Comparison of ENCODE assay signal across 1 cellular context in the genomic region with DNA sequence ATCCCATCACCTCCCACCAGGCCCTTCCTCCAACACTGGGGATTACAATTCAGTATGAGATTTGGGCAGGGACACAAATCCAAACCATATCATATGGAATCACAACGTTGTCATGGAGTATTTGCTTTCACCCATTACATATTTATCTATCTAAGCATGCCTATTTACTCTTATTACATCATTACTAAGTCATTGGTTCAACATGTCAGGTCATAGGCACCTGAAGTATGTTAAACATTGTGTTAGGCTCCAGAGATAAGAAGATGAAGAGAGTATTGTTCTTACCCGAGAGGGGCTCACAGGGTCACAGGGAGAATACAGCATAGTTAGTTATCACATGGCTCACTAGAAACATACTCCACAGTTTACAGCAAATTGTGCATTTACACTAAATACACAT.
A peak's percentile ranks its signal among the peaks of the same experiment; 100 is the strongest.
TF ChIP-seq lines count a peak whose summit lies in the region.

No MANE protein-coding gene starts in this region.

TF ChIP-seq in HepG2, 621 proteins besides CTCF, POLR2A, EP300 and RAD21 (continued from another document and continues in another):
- TF ChIP-seq, protein P1, sequence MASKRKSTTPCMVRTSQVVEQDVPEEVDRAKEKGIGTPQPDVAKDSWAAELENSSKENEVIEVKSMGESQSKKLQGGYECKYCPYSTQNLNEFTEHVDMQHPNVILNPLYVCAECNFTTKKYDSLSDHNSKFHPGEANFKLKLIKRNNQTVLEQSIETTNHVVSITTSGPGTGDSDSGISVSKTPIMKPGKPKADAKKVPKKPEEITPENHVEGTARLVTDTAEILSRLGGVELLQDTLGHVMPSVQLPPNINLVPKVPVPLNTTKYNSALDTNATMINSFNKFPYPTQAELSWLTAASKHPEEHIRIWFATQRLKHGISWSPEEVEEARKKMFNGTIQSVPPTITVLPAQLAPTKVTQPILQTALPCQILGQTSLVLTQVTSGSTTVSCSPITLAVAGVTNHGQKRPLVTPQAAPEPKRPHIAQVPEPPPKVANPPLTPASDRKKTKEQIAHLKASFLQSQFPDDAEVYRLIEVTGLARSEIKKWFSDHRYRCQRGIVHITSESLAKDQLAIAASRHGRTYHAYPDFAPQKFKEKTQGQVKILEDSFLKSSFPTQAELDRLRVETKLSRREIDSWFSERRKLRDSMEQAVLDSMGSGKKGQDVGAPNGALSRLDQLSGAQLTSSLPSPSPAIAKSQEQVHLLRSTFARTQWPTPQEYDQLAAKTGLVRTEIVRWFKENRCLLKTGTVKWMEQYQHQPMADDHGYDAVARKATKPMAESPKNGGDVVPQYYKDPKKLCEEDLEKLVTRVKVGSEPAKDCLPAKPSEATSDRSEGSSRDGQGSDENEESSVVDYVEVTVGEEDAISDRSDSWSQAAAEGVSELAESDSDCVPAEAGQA (IDR thresholded peaks at IDR 0.05; ENCODE audit: low read depth): no peak
- TF ChIP-seq, protein P1 (CRISPR knock-in tag; IDR thresholded peaks at IDR 0.05; ENCODE audit: borderline replicate concordance): no peak
- TF ChIP-seq, protein P2, sequence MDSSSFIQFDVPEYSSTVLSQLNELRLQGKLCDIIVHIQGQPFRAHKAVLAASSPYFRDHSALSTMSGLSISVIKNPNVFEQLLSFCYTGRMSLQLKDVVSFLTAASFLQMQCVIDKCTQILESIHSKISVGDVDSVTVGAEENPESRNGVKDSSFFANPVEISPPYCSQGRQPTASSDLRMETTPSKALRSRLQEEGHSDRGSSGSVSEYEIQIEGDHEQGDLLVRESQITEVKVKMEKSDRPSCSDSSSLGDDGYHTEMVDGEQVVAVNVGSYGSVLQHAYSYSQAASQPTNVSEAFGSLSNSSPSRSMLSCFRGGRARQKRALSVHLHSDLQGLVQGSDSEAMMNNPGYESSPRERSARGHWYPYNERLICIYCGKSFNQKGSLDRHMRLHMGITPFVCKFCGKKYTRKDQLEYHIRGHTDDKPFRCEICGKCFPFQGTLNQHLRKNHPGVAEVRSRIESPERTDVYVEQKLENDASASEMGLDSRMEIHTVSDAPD (CRISPR knock-in tag; IDR thresholded peaks at IDR 0.05): no peak
- TF ChIP-seq SP4 (CRISPR knock-in tag; IDR thresholded peaks at IDR 0.05) (no peak), MXD1 (CRISPR knock-in tag; IDR thresholded peaks at IDR 0.05) (no peak), PAX8 (CRISPR knock-in tag; IDR thresholded peaks at IDR 0.05; ENCODE audit: borderline replicate concordance) (no peak), ZNF235 (CRISPR knock-in tag; IDR thresholded peaks at IDR 0.05; ENCODE audit: borderline replicate concordance) (no peak), WIZ (CRISPR knock-in tag; IDR thresholded peaks at IDR 0.05) (no peak), ZNF605 (CRISPR knock-in tag; IDR thresholded peaks at IDR 0.05) (no peak), PAWR (CRISPR knock-in tag; IDR thresholded peaks at IDR 0.05; ENCODE audit: borderline replicate concordance) (no peak), ZBTB8A (CRISPR knock-in tag; IDR thresholded peaks at IDR 0.05; ENCODE audit: borderline replicate concordance, low read depth) (no peak), MAF1 (CRISPR knock-in tag; IDR thresholded peaks at IDR 0.05; ENCODE audit: borderline replicate concordance) (no peak), TBP (CRISPR knock-in tag; IDR thresholded peaks at IDR 0.05) (no peak), CCAR2 (optimal IDR thresholded peaks at IDR 0.05; ENCODE audit: low read depth, low read length) (no peak), HMG20A (CRISPR knock-in tag; IDR thresholded peaks at IDR 0.05; ENCODE audit: borderline replicate concordance) (peak; percentile 69), ZNF138 (CRISPR knock-in tag; IDR thresholded peaks at IDR 0.05; ENCODE audit: low read depth) (no peak), SP5 (CRISPR knock-in tag; IDR thresholded peaks at IDR 0.05; ENCODE audit: borderline replicate concordance, low read depth) (no peak), HES4 (CRISPR knock-in tag; IDR thresholded peaks at IDR 0.05; ENCODE audit: borderline replicate concordance) (no peak), ZNF354B (CRISPR knock-in tag; IDR thresholded peaks at IDR 0.05) (no peak), DNMT3B (CRISPR knock-in tag; conservative IDR thresholded peaks at IDR 0.05) (no peak), ZC3H4 (CRISPR knock-in tag; IDR thresholded peaks at IDR 0.05; ENCODE audit: borderline replicate concordance) (no peak), MXD4 (CRISPR knock-in tag; IDR thresholded peaks at IDR 0.05) (no peak), NBN (conservative IDR thresholded peaks at IDR 0.05) (no peak), ZBTB1 (CRISPR knock-in tag; IDR thresholded peaks at IDR 0.05; ENCODE audit: borderline replicate concordance) (no peak), ZSCAN12 (CRISPR knock-in tag; IDR thresholded peaks at IDR 0.05) (no peak), FOSL2 (CRISPR knock-in tag; IDR thresholded peaks at IDR 0.05) (peak; percentile 35; the same call in 1 of the 2 replicates), ZMYM3 (CRISPR knock-in tag; IDR thresholded peaks at IDR 0.05) (no peak)
- TF ChIP-seq, protein P3, sequence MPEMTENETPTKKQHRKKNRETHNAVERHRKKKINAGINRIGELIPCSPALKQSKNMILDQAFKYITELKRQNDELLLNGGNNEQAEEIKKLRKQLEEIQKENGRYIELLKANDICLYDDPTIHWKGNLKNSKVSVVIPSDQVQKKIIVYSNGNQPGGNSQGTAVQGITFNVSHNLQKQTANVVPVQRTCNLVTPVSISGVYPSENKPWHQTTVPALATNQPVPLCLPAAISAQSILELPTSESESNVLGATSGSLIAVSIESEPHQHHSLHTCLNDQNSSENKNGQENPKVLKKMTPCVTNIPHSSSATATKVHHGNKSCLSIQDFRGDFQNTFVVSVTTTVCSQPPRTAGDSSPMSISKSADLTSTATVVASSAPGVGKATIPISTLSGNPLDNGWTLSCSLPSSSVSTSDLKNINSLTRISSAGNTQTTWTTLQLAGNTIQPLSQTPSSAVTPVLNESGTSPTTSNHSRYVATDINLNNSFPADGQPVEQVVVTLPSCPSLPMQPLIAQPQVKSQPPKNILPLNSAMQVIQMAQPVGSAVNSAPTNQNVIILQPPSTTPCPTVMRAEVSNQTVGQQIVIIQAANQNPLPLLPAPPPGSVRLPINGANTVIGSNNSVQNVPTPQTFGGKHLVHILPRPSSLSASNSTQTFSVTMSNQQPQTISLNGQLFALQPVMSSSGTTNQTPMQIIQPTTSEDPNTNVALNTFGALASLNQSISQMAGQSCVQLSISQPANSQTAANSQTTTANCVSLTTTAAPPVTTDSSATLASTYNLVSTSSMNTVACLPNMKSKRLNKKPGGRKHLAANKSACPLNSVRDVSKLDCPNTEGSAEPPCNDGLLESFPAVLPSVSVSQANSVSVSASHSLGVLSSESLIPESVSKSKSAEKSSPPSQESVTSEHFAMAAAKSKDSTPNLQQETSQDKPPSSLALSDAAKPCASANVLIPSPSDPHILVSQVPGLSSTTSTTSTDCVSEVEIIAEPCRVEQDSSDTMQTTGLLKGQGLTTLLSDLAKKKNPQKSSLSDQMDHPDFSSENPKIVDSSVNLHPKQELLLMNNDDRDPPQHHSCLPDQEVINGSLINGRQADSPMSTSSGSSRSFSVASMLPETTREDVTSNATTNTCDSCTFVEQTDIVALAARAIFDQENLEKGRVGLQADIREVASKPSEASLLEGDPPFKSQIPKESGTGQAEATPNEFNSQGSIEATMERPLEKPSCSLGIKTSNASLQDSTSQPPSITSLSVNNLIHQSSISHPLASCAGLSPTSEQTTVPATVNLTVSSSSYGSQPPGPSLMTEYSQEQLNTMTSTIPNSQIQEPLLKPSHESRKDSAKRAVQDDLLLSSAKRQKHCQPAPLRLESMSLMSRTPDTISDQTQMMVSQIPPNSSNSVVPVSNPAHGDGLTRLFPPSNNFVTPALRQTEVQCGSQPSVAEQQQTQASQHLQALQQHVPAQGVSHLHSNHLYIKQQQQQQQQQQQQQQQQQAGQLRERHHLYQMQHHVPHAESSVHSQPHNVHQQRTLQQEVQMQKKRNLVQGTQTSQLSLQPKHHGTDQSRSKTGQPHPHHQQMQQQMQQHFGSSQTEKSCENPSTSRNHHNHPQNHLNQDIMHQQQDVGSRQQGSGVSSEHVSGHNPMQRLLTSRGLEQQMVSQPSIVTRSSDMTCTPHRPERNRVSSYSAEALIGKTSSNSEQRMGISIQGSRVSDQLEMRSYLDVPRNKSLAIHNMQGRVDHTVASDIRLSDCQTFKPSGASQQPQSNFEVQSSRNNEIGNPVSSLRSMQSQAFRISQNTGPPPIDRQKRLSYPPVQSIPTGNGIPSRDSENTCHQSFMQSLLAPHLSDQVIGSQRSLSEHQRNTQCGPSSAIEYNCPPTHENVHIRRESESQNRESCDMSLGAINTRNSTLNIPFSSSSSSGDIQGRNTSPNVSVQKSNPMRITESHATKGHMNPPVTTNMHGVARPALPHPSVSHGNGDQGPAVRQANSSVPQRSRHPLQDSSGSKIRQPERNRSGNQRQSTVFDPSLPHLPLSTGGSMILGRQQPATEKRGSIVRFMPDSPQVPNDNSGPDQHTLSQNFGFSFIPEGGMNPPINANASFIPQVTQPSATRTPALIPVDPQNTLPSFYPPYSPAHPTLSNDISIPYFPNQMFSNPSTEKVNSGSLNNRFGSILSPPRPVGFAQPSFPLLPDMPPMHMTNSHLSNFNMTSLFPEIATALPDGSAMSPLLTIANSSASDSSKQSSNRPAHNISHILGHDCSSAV (CRISPR knock-in tag; IDR thresholded peaks at IDR 0.05; ENCODE audit: borderline replicate concordance): no peak
- TF ChIP-seq, protein P4, sequence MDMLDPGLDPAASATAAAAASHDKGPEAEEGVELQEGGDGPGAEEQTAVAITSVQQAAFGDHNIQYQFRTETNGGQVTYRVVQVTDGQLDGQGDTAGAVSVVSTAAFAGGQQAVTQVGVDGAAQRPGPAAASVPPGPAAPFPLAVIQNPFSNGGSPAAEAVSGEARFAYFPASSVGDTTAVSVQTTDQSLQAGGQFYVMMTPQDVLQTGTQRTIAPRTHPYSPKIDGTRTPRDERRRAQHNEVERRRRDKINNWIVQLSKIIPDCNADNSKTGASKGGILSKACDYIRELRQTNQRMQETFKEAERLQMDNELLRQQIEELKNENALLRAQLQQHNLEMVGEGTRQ (IDR thresholded peaks at IDR 0.05; ENCODE audit: low read depth, low read length): no peak
- TF ChIP-seq, protein P4 (CRISPR knock-in tag; IDR thresholded peaks at IDR 0.05; ENCODE audit: borderline replicate concordance): no peak
- TF ChIP-seq, protein P5, sequence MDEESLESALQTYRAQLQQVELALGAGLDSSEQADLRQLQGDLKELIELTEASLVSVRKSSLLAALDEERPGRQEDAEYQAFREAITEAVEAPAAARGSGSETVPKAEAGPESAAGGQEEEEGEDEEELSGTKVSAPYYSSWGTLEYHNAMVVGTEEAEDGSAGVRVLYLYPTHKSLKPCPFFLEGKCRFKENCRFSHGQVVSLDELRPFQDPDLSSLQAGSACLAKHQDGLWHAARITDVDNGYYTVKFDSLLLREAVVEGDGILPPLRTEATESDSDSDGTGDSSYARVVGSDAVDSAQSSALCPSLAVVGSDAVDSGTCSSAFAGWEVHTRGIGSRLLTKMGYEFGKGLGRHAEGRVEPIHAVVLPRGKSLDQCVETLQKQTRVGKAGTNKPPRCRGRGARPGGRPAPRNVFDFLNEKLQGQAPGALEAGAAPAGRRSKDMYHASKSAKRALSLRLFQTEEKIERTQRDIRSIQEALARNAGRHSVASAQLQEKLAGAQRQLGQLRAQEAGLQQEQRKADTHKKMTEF (CRISPR knock-in tag; IDR thresholded peaks at IDR 0.05): 0 out of 2 replicates have a peak, but pooled peaks have one; percentile 25
- TF ChIP-seq, protein P6, sequence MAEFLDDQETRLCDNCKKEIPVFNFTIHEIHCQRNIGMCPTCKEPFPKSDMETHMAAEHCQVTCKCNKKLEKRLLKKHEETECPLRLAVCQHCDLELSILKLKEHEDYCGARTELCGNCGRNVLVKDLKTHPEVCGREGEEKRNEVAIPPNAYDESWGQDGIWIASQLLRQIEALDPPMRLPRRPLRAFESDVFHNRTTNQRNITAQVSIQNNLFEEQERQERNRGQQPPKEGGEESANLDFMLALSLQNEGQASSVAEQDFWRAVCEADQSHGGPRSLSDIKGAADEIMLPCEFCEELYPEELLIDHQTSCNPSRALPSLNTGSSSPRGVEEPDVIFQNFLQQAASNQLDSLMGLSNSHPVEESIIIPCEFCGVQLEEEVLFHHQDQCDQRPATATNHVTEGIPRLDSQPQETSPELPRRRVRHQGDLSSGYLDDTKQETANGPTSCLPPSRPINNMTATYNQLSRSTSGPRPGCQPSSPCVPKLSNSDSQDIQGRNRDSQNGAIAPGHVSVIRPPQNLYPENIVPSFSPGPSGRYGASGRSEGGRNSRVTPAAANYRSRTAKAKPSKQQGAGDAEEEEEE (CRISPR knock-in tag; IDR thresholded peaks at IDR 0.05; ENCODE audit: borderline replicate concordance): no peak
- TF ChIP-seq, protein P7, sequence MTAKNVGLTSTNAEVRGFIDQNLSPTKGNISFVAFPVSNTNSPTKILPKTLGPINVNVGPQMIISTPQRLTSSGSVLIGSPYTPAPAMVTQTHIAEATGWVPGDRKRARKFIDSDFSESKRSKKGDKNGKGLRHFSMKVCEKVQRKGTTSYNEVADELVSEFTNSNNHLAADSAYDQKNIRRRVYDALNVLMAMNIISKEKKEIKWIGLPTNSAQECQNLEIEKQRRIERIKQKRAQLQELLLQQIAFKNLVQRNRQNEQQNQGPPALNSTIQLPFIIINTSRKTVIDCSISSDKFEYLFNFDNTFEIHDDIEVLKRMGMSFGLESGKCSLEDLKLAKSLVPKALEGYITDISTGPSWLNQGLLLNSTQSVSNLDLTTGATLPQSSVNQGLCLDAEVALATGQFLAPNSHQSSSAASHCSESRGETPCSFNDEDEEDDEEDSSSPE (CRISPR knock-in tag; IDR thresholded peaks at IDR 0.05): no peak
